In the genomic region with DNA sequence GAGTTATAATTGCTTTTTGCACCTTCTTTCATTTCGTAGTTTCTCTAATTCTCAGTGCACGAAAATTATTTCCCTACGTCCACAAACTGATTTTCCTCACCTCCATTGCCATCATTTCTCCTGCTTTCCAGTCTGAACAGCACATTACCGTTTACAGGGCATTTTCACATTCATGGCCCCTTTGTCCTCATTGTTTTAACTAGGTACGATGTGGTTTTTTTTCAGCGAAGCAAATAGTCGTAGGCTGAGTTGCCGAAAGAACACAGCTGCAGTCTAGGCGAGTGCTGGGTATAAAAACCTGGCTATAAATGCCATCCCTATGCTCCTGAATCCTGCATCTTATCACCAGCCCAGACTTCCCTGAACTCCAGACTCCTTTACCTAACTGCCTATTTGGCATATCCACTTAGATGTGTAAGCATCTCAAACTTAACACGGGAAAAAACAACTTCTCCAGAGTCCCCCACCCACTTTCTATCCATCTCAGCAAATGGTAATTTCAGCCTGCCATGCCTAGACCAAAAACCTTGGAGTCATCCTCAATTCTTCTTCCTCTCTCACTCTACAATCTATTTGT, we compare ENCODE assay signal across 8 cellular contexts. TPM values are rescaled to one million over a fixed set of nuclear protein-coding genes. Genes with fewer than 3 reads are reported as not detected.
DNase-seq lines count a peak whose midpoint lies in the region; ATAC-seq and TF ChIP-seq lines count a peak whose summit lies in the region.

No MANE protein-coding gene starts in this region.

- H3K36me3 Mint-ChIP-seq in brain = no peaks in the 10 kb centered on the region

- H3K27me3 ChIP-seq in heart left ventricle (no peaks in the 10 kb centered on the region), lower lobe of right lung (ENCODE audit: low read depth) (no peaks in the 10 kb centered on the region)

- intact Hi-C loops in heart left ventricle (cut with DNase I) = loop anchor here in 9 of 10 donors (5.0 to 10.0 kb wide), 10 partner anchors 139 to 491 kb away; a partner anchor contains a TSS
- intact Hi-C loops in Right ventricle myocardium superior (cut with DNase I) = loop anchor here (10.0 kb wide), 1 partner anchor 151 kb away; a partner anchor contains a TSS
- intact Hi-C loops in lower lobe of right lung (cut with DNase I) = no loop called here

- H3K27me3 Mint-ChIP-seq in brain = peaks cover 5% of the 10 kb centered on the region

- H3K9me3 ChIP-seq in heart left ventricle = no peaks in the 10 kb centered on the region
- no peaks in the 10 kb centered on the region for H3K9me3 ChIP-seq in lower lobe of right lung

- no peak for ATAC-seq in heart left ventricle
- ATAC-seq in Right ventricle myocardium superior (ENCODE audit: poor library complexity) = no peak
- no peak for ATAC-seq in lower lobe of right lung

- 2 to 6% (median 5%) methylated on average over 10 of the region's 10 CpGs for WGBS in heart left ventricle, 4 donors
- 1% methylated on average over 10 of the region's 10 CpGs for WGBS in urinary bladder

- no peak for TF ChIP-seq CTCF in heart left ventricle (IDR thresholded peaks at IDR 0.05)
- TF ChIP-seq CTCF in brain (conservative IDR thresholded peaks at IDR 0.05) = no peak
- TF ChIP-seq CTCF in lower lobe of right lung (IDR thresholded peaks at IDR 0.05) = no peak

- H3K36me3 ChIP-seq in heart left ventricle (no peaks in the 10 kb centered on the region), lower lobe of right lung (no peaks in the 10 kb centered on the region), urinary bladder (ENCODE audit: insufficient read depth) (no peaks in the 10 kb centered on the region)

- H3K9me3 Mint-ChIP-seq in brain = peaks cover 0 to 8% (median 4%) of the 10 kb centered on the region in 5 experiments

- DNase-seq in heart left ventricle (no peak), Right ventricle myocardium superior (no peak), lower lobe of right lung (no peak), RPMI8226 (no peak), NCI-H1930 (lab: John Stamatoyannopoulos, UW) (no peak), iPS-NIHi7 (ENCODE audit: extremely low spot score) (no peak)

- H3K27ac ChIP-seq in heart left ventricle (peak overlapping the region in 11 of 12 donors; percentile 62 to 86 (median 73)), lower lobe of right lung (peak overlapping the region; percentile 74), urinary bladder (ENCODE audit: low read depth) (peak overlapping the region; percentile 25)

- peak overlapping the region; percentile 83 to 93 (median 88) for H3K4me3 Mint-ChIP-seq in brain

- H3K4me1 Mint-ChIP-seq in brain = peaks cover 69% of the 10 kb centered on the region

- TF ChIP-seq POLR2A in heart left ventricle (IDR thresholded peaks at IDR 0.05) = no peak

- H3K4me3 ChIP-seq in heart left ventricle (peak overlapping the region; percentile 61 to 88 (median 72)), lower lobe of right lung (peak overlapping the region; percentile 90), urinary bladder (ENCODE audit: low read depth, low read length) (peak overlapping the region; percentile 59)

- H3K4me1 ChIP-seq in heart left ventricle = peaks cover 0 to 35% (median 17%) of the 10 kb centered on the region in 12 donors
- peaks cover 28% of the 10 kb centered on the region for H3K4me1 ChIP-seq in lower lobe of right lung
- peaks cover under 1% of the 10 kb centered on the region for H3K4me1 ChIP-seq in urinary bladder (ENCODE audit: insufficient read depth)

- H3K27ac Mint-ChIP-seq in brain = peak overlapping the region; percentile 46 to 93 (median 48)

RNA-seq across cellular contexts. Expression of a gene that starts 0.7 kb away (rescaled TPM):
- total RNA-seq in heart left ventricle (1 to 10 TPM in 5 of 9 donors, under 1 TPM in 3, not detected in 1; 0.28 to 3.7 (median 1.5) TPM), Right ventricle myocardium superior (0.91 TPM), lower lobe of right lung (2.0 TPM), urinary bladder (3.0 TPM)
- polyA plus RNA-seq in heart left ventricle (under 1 TPM; 0.28 to 0.57 TPM), brain (ENCODE audit: insufficient read depth, low read depth, low replicate concordance) (0.29 TPM), urinary bladder (0.27 TPM)
